ENCODE assay signal across 23 cellular contexts in the genomic region with DNA sequence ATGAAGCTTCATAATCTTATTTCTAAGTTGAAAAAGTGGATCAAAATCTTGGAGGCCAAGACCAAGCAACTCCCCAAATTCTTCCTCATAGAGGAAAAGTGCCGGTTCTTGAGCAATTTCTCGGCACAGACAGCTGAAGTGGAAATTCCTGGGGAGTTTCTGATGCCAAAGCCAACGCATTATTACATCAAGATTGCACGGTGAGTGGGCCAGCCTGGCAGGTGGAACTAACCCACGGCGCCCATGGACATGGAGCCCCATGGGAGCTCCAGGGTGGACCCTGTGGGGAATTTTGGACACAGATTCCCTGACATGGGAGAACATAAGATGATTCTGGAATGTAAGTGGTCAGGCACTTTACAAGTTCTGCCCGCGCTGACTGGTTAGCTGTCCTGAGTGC.
DNase-seq lines count a peak whose midpoint lies in the region; ATAC-seq and TF ChIP-seq lines count a peak whose summit lies in the region.
"Had no signal": no experiment of that assay in that cellular context is flagged by ENCODE, and none has a peak within 500 bp of the region (broad histone marks: within the 10 kb centered on the region; RNA-seq: fewer than 3 reads in every experiment).

No MANE protein-coding gene starts in this region.

- peaks cover 0 to 99% of the 10 kb centered on the region in 2 donors for H3K36me3 ChIP-seq in left lung
- H3K36me3 ChIP-seq: neural progenitor cell had no signal

- H3K4me1 ChIP-seq in left lung: no peaks in the 10 kb centered on the region
- H3K4me1 ChIP-seq: neural progenitor cell, psoas muscle had no signal

- DNase-seq in AG10803 (ENCODE audit: low read depth) (peak; percentile 88), amniotic epithelial cell (ENCODE audit: low read depth) (peak; percentile 30), left lung (no peak), NCI-H2171 (lab: John Stamatoyannopoulos, UW) (no peak), AG08396 (ENCODE audit: low spot score) (no peak)
- peak; percentile 16 for DNase-seq in stimulated activated CD8-positive, alpha-beta memory T cell treated with anti-CD3 and anti-CD28 coated beads, Interleukin-4, amount 100 ng/mL, for 48 hours
- DNase-seq: activated CD4-positive, alpha-beta memory T cell treated with anti-CD3 and anti-CD28 coated beads, Interleukin-2, amount 10 ng/mL, durations not matched to agents 7 days and 5 days; activated naive CD4-positive, alpha-beta T cell treated with anti-CD3 and anti-CD28 coated beads, Interleukin-2, amount 10 ng/mL, durations not matched to agents 7 days and 5 days; activated T-cell treated with anti-CD3 and anti-CD28 coated beads, Interleukin-2, amount 50 U/mL, for 24 hours; cerebellar nuclear complex; GOT3; NCI-H1105 treated with DMSO at 0.1 percent for 48 hours; NCI-H2081 treated with DMSO at 0.1 percent for 48 hours; PC-9; psoas muscle; SHP77 treated with DMSO at 0.1 percent for 48 hours; stimulated activated CD4-positive, alpha-beta T cell treated with anti-CD3 and anti-CD28 coated beads, Interleukin-2, amount 100 ng/mL, for 48 hours; stimulated activated naive CD4-positive, alpha-beta T cell; SW 1271; trophoblast cell had no signal

- H3K4me3 ChIP-seq in AG10803 (ENCODE audit: low read length) (no peak overlapping the region), left lung (no peak overlapping the region)
- H3K4me3 ChIP-seq: neural progenitor cell, PC-9, psoas muscle, skin epidermis had no signal

- intact Hi-C loops in left lung (cut with DNase I): no loop called here

- peak overlapping the region; percentile 33 to 53 for H3K27ac ChIP-seq in left lung
- H3K27ac ChIP-seq: neural progenitor cell, PC-9, psoas muscle had no signal

- no peaks in the 10 kb centered on the region for H3K27me3 ChIP-seq in left lung
- H3K27me3 ChIP-seq: neural progenitor cell had no signal

- no peak for TF ChIP-seq CTCF in AG10803 (conservative IDR thresholded peaks at IDR 0.05; ENCODE audit: low read length)
- TF ChIP-seq CTCF in left lung (IDR thresholded peaks at IDR 0.05): no peak

- H3K9me3 ChIP-seq in left lung: no peaks in the 10 kb centered on the region
- H3K9me3 ChIP-seq: psoas muscle had no signal

- ATAC-seq in left lung (peak; percentile 72), HG03342 (IDR thresholded peaks at IDR 0.05; ENCODE audit: unreplicated experiment) (no peak)
- ATAC-seq: psoas muscle had no signal

Comparison
In these comparisons a context has a peak if more than half of its experiments do, and no peak if none do; other contexts are left out.
1. DNase-seq: peak in AG10803 (single experiment), amniotic epithelial cell (single experiment) and stimulated activated CD8-positive, alpha-beta memory T cell treated with anti-CD3 and anti-CD28 coated beads, Interleukin-4, amount 100 ng/mL, for 48 hours (single experiment); none in left lung (0 of 2), NCI-H2171 (single experiment) and AG08396 (single experiment).